In genomic region chr5:1523480-1523792, GRCh38 we compare ENCODE assay signal across 8 cellular contexts. TPM values are rescaled to one million over a fixed set of nuclear protein-coding genes. Genes with fewer than 3 reads are reported as not detected.
DNase-seq lines count a peak whose midpoint lies in the region; ATAC-seq and TF ChIP-seq lines count a peak whose summit lies in the region.

No MANE protein-coding gene starts in this region.

- CTCF ChIA-PET in activated CD8-positive, alpha-beta T cell treated with anti-CD3 and anti-CD28 coated beads for 36 hours (lab: Charles Lee) = interaction anchor here (1.0 to 1.9 kb wide), 5 partner anchors 12 to 121 kb away, joined by 3 to 11 read pairs (median 4); no protein-coding TSS in a partner anchor

- peaks cover 16 to 22% of the 10 kb centered on the region in 2 donors for H3K4me1 ChIP-seq in thoracic aorta (ENCODE audit: control insufficient read depth in 1 of 2, low read depth in 2 of 2)

- H3K36me3 ChIP-seq in thoracic aorta = no peaks in the 10 kb centered on the region

- DNase-seq in AG20443 (ENCODE audit: low spot score) (peak; percentile 47), thoracic aorta (ENCODE audit: low spot score) (no peak), SW480 (ENCODE audit: low spot score) (no peak), DMS79 treated with DMSO at 0.1 percent for 48 hours (lab: John Stamatoyannopoulos, UW) (no peak)
- DNase-seq in activated CD8-positive, alpha-beta T cell treated with anti-CD3 and anti-CD28 coated beads for 36 hours = no peak

- peaks cover 44% of the 10 kb centered on the region for H3K4me1 Mint-ChIP-seq in activated CD8-positive, alpha-beta T cell treated with anti-CD3 and anti-CD28 coated beads for 36 hours (ENCODE audit: low read depth)

- peak overlapping the region; percentile 76 for H3K4me3 ChIP-seq in iPS-11a (ENCODE audit: low read depth, low read length)
- peak overlapping the region; percentile 93 for H3K4me3 ChIP-seq in thoracic aorta

- H3K27me3 Mint-ChIP-seq in activated CD8-positive, alpha-beta T cell treated with anti-CD3 and anti-CD28 coated beads for 36 hours = no peaks in the 10 kb centered on the region

- no peak overlapping the region for H3K27ac Mint-ChIP-seq in activated CD8-positive, alpha-beta T cell treated with anti-CD3 and anti-CD28 coated beads for 36 hours

- intact Hi-C loops in activated CD8-positive, alpha-beta T cell treated with anti-CD3 and anti-CD28 coated beads for 36 hours (cut with micrococcal nuclease) = no loop called here

- H3K9me3 Mint-ChIP-seq in activated CD8-positive, alpha-beta T cell treated with anti-CD3 and anti-CD28 coated beads for 36 hours = no peaks in the 10 kb centered on the region

- H3K9me3 ChIP-seq in thoracic aorta = no peaks in the 10 kb centered on the region

- H3K27ac ChIP-seq in thoracic aorta = no peak overlapping the region

- no peak for TF ChIP-seq CTCF in activated CD8-positive, alpha-beta T cell treated with anti-CD3 and anti-CD28 coated beads for 36 hours (IDR thresholded peaks at IDR 0.05)
- TF ChIP-seq CTCF in thoracic aorta (IDR thresholded peaks at IDR 0.05) = no peak

- peak overlapping the region; percentile 82 for H3K4me3 Mint-ChIP-seq in activated CD8-positive, alpha-beta T cell treated with anti-CD3 and anti-CD28 coated beads for 36 hours

- peak; percentile 30 for ATAC-seq in GM19025 (IDR thresholded peaks at IDR 0.05; ENCODE audit: low read depth, unreplicated experiment)
- peak; percentile 21 for ATAC-seq in HG03108 (IDR thresholded peaks at IDR 0.05; ENCODE audit: unreplicated experiment)
- peak; percentile 43 for ATAC-seq in activated CD8-positive, alpha-beta T cell treated with anti-CD3 and anti-CD28 coated beads for 36 hours
- ATAC-seq in thoracic aorta (ENCODE audit: insufficient number of reproducible peaks, low FRiP score, low read depth) = no peak

- no peaks in the 10 kb centered on the region for H3K27me3 ChIP-seq in thoracic aorta (replicated peaks; ENCODE audit: insufficient read depth)

- peaks cover 26% of the 10 kb centered on the region for H3K36me3 Mint-ChIP-seq in activated CD8-positive, alpha-beta T cell treated with anti-CD3 and anti-CD28 coated beads for 36 hours (ENCODE audit: low read depth)

- POLR2A ChIA-PET in activated CD8-positive, alpha-beta T cell treated with anti-CD3 and anti-CD28 coated beads for 36 hours (lab: Charles Lee) = interaction anchor here (0.8 to 1.9 kb wide), 2 partner anchors 12 to 95 kb away, joined by 4 to 14 read pairs; no protein-coding TSS in a partner anchor

RNA-seq across cellular contexts. Expression of gene LPCAT1, which starts 0.3 kb away (rescaled TPM):
- total RNA-seq in activated CD8-positive, alpha-beta T cell treated with anti-CD3 and anti-CD28 coated beads for 36 hours = 10 to 100 TPM; 37.2 to 43.6 TPM
- total RNA-seq in thoracic aorta = 10 to 100 TPM; 53.9 to 54.6 TPM
